ENCODE assay signal across 1 cellular context in the genomic region with DNA sequence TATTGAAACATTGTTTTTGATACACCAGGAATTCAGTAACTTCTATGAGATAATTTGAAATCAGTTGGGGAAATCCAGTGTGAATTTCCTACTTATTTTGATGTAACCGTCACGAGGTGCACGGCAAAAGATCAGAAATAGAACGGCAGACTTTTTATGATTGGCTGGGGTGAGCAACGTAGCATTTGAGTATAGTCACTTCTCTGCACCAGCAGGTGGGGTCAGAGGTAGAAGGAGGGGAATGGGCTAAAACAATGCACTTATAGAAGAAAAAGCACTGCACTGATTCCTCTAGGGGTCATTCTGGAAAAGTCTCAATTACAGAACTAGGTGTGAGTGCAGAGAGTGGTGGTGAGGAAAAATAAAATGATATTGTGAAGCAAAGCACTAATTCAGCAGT.
TF ChIP-seq lines count a peak whose summit lies in the region.

No MANE protein-coding gene starts in this region.

TF ChIP-seq in K562, 482 proteins besides CTCF, POLR2A, EP300 and RAD21:
- no peak for TF ChIP-seq MXI1 (IDR thresholded peaks at IDR 0.05; ENCODE audit: low read depth, low read length)
- no peak for TF ChIP-seq NR3C1 (CRISPR knock-in tag; IDR thresholded peaks at IDR 0.05)
- TF ChIP-seq LEF1 (IDR thresholded peaks at IDR 0.05): no peak
- no peak for TF ChIP-seq ZNF324 (CRISPR knock-in tag; IDR thresholded peaks at IDR 0.05)
- TF ChIP-seq, protein P1, sequence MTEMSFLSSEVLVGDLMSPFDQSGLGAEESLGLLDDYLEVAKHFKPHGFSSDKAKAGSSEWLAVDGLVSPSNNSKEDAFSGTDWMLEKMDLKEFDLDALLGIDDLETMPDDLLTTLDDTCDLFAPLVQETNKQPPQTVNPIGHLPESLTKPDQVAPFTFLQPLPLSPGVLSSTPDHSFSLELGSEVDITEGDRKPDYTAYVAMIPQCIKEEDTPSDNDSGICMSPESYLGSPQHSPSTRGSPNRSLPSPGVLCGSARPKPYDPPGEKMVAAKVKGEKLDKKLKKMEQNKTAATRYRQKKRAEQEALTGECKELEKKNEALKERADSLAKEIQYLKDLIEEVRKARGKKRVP (CRISPR knock-in tag; IDR thresholded peaks at IDR 0.05): no peak
